ENCODE assay signal across 15 cellular contexts in the genomic region with DNA sequence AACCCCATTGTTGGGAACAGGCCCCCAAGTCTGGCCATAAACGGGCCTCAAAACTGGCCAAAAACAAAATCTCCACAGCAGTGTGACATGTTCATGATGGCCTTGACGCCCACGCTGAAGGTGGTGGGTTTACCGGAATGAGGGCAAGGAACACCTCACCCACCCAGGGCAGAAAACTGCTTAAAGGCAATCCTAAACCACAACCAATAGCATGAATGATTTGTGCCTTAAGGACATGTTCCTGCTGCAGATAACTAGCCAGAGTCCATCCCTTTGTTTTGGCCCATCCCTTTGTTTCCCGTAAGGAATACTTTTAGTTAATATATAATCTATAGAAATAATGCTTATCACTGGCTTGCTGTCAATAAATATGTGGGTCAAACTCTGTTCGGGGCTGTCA. TPM values are rescaled to one million over a fixed set of nuclear protein-coding genes. Genes with fewer than 3 reads are reported as not detected.
DNase-seq lines count a peak whose midpoint lies in the region; ATAC-seq and TF ChIP-seq lines count a peak whose summit lies in the region.
"Had no signal": no experiment of that assay in that cellular context is flagged by ENCODE, and none has a peak within 500 bp of the region (broad histone marks: within the 10 kb centered on the region; RNA-seq: fewer than 3 reads in every experiment).

No MANE protein-coding gene starts in this region.

- H3K27ac ChIP-seq in GM23248: peak overlapping the region; percentile 67
- H3K27ac ChIP-seq in VCaP: peak overlapping the region; percentile 54
- peak overlapping the region; percentile 29 for H3K27ac ChIP-seq in hepatocyte
- H3K27ac ChIP-seq in stomach: peak overlapping the region in 4 of 5 donors; percentile 30 to 78 (median 65)
- H3K27ac ChIP-seq in left lung: peak overlapping the region in 1 of 2 donors; percentile 58

- intact Hi-C loops in stomach (cut with DNase I; ENCODE audit: low total_unique reads) (no loop called here), left lung (cut with DNase I) (no loop called here)

- H3K9me3 ChIP-seq in GM23248 (ENCODE audit: low read depth): no peaks in the 10 kb centered on the region
- H3K9me3 ChIP-seq in hepatocyte (ENCODE audit: low read depth): no peaks in the 10 kb centered on the region
- H3K9me3 ChIP-seq in stomach: peaks cover 0 to 10% (median under 1%) of the 10 kb centered on the region in 4 donors
- H3K9me3 ChIP-seq in left lung: peaks cover 0 to 3% of the 10 kb centered on the region in 2 donors

- H3K36me3 ChIP-seq in GM23248 (ENCODE audit: low read depth) (no peaks in the 10 kb centered on the region), hepatocyte (replicated peaks; ENCODE audit: insufficient read depth, low read depth) (no peaks in the 10 kb centered on the region), stomach (peaks cover 0 to 7% (median 0%) of the 10 kb centered on the region in 4 donors), left lung (no peaks in the 10 kb centered on the region)

- H3K27me3 ChIP-seq in GM23248 (replicated peaks; ENCODE audit: insufficient read depth) (no peaks in the 10 kb centered on the region), hepatocyte (no peaks in the 10 kb centered on the region), stomach (no peaks in the 10 kb centered on the region), left lung (no peaks in the 10 kb centered on the region)

- TF ChIP-seq EP300 in stomach (IDR thresholded peaks at IDR 0.05): no peak

- H3K9me2 ChIP-seq in GM23248 (ENCODE audit: insufficient read depth) (no peaks in the 10 kb centered on the region), hepatocyte (replicated peaks; ENCODE audit: insufficient read depth) (no peaks in the 10 kb centered on the region)

- 87 to 90% methylated on average over 6 of the region's 6 CpGs for WGBS in GM23248 (ENCODE audit: low coverage in 1 of 2, low lambda C conversion rate in 2 of 2, missing lambda C conversion rate in 2 of 2), 2 experiments
- 88% methylated on average over 6 of the region's 6 CpGs for WGBS in hepatocyte (ENCODE audit: low lambda C conversion rate, missing lambda C conversion rate)
- WGBS in stomach, 5 donors: 78 to 88% (median 82%) methylated on average over 6 of the region's 6 CpGs

- no peaks in the 10 kb centered on the region for H4K20me1 ChIP-seq in GM23248 (ENCODE audit: insufficient read depth)
- H4K20me1 ChIP-seq in hepatocyte (ENCODE audit: insufficient read depth, poor library complexity, severe bottlenecking): no peaks in the 10 kb centered on the region

- TF ChIP-seq CTCF in VCaP (conservative IDR thresholded peaks at IDR 0.05): no peak
- no peak for TF ChIP-seq CTCF in hepatocyte (IDR thresholded peaks at IDR 0.05; ENCODE audit: poor library complexity)
- no peak for TF ChIP-seq CTCF in stomach (IDR thresholded peaks at IDR 0.05)
- no peak for TF ChIP-seq CTCF in omental fat pad (IDR thresholded peaks at IDR 0.05)
- TF ChIP-seq CTCF in left lung (IDR thresholded peaks at IDR 0.05): no peak

- H3K4me1 ChIP-seq in GM23248 (ENCODE audit: insufficient read depth) (no peaks in the 10 kb centered on the region), hepatocyte (ENCODE audit: insufficient read depth) (no peaks in the 10 kb centered on the region), stomach (peaks cover 10 to 17% (median 16%) of the 10 kb centered on the region in 4 donors), left lung (peaks cover 0 to 5% of the 10 kb centered on the region in 2 donors)

- peaks cover 8% of the 10 kb centered on the region for H3F3A ChIP-seq in GM23248 (ENCODE audit: insufficient read depth)

- ATAC-seq in GM18909 (IDR thresholded peaks at IDR 0.05; ENCODE audit: poor library complexity, unreplicated experiment) (no peak), omental fat pad (ENCODE audit: low FRiP score) (no peak), left lung (no peak)
- ATAC-seq: naive thymus-derived CD8-positive, alpha-beta T cell had no signal

- H3K79me2 ChIP-seq in GM23248 (ENCODE audit: insufficient read depth) (no peaks in the 10 kb centered on the region; the same call in 1 of the 2 replicates), hepatocyte (no peaks in the 10 kb centered on the region)

- DNase-seq in GM23248 (no peak), hepatocyte (ENCODE audit: low spot score) (no peak), stomach (no peak), omental fat pad (ENCODE audit: low spot score) (no peak), NCI-H2171 (lab: John Stamatoyannopoulos, UW) (no peak), left lung (no peak)
- DNase-seq: activated CD8-positive, alpha-beta memory T cell treated with anti-CD3 and anti-CD28 coated beads, Interleukin-2, amount 50 U/mL, for 48 hours; activated gamma-delta T cell treated with Interleukin-2 at 50 U/mL for 16 hours; endodermal cell; naive thymus-derived CD8-positive, alpha-beta T cell; NCI-H1694 treated with DMSO at 0.1 percent for 48 hours; SIG-M5; T-helper 9 cell had no signal

- H3K4me3 ChIP-seq in GM23248 (no peak overlapping the region), hepatocyte (no peak overlapping the region), stomach (no peak overlapping the region), left lung (no peak overlapping the region)

- no peak overlapping the region for H3K9ac ChIP-seq in GM23248

- no peak for TF ChIP-seq POLR2A in stomach (IDR thresholded peaks at IDR 0.05)

- H2AFZ ChIP-seq in GM23248: no peak overlapping the region
- no peak overlapping the region for H2AFZ ChIP-seq in hepatocyte

- H3K4me2 ChIP-seq in GM23248 (ENCODE audit: unreplicated experiment): no peak overlapping the region
- no peak overlapping the region for H3K4me2 ChIP-seq in hepatocyte

- in situ Hi-C loops in GM23248 (cut with MboI): no loop called here

RNA-seq across cellular contexts. Expression of gene KLHDC8B, which starts 47.7 kb away (rescaled TPM):
- total RNA-seq in GM23248 (2014; rRNA removed; shearing (Covaris generic)): 19.5 and 22.5 TPM in 2 replicates
- polyA plus RNA-seq in GM23248 (2016; fragmentation: Nextera tagmentation; extraction: Ambion mirVana) (13.5 and 15.4 TPM in 2 replicates), hepatocyte (86.4 and 97.1 TPM in 2 replicates), stomach (10 to 100 TPM; 15.2 to 37.7 (median 17.6) TPM)
- total RNA-seq in hepatocyte (54.6 and 72.0 TPM in 2 replicates), stomach (10 to 100 TPM; 11.6 to 41.1 (median 20.6) TPM), omental fat pad (100 to 1,000 TPM in 1 of 4 donors, 10 to 100 TPM in 3; 55.0 to 123 (median 65.5) TPM), left lung (10 to 100 TPM; 31.2 to 33.3 TPM)

RNA-seq across cellular contexts. Expression of gene CCDC71, which starts 53.0 kb away (rescaled TPM):
- total RNA-seq in GM23248 (2014; rRNA removed; shearing (Covaris generic)): 35.4 and 39.7 TPM in 2 replicates
- polyA plus RNA-seq in GM23248 (2016; fragmentation: Nextera tagmentation; extraction: Ambion mirVana) (1.5 and 1.7 TPM in 2 replicates), hepatocyte (0.09 and 0.60 TPM in 2 replicates), stomach (10 to 100 TPM; 11.4 to 15.6 (median 12.6) TPM)
- total RNA-seq in hepatocyte (36.5 and 40.9 TPM in 2 replicates), stomach (10 to 100 TPM in 3 of 5 donors, 1 to 10 TPM in 2; 2.3 to 22.6 (median 12.9) TPM), omental fat pad (10 to 100 TPM; 20.7 to 29.9 (median 26.8) TPM), left lung (10 to 100 TPM; 16.9 to 21.0 TPM)

RNA-seq across cellular contexts. Expression of gene C3orf62, which starts 57.9 kb away (rescaled TPM):
- 0.25 and 2.9 TPM in 2 replicates for total RNA-seq in GM23248 (2014; rRNA removed; shearing (Covaris generic))
- 1.5 and 1.6 TPM in 2 replicates for polyA plus RNA-seq in GM23248 (2016; fragmentation: Nextera tagmentation; extraction: Ambion mirVana)
- total RNA-seq in hepatocyte: 1.8 and 4.5 TPM in 2 replicates
- polyA plus RNA-seq in hepatocyte: 2.8 and 3.3 TPM in 2 replicates
- 10 to 100 TPM in 1 of 5 donors, 1 to 10 TPM in 4; 2.7 to 32.7 (median 3.9) TPM for total RNA-seq in stomach
- polyA plus RNA-seq in stomach: 1 to 10 TPM; 1.7 to 7.6 (median 2.5) TPM
- 10 to 100 TPM in 1 of 4 donors, 1 to 10 TPM in 3; 3.5 to 13.7 (median 5.6) TPM for total RNA-seq in omental fat pad
- 1 to 10 TPM; 4.2 to 9.8 TPM for total RNA-seq in left lung
